ENCODE assay signal across 1 cellular context in the genomic region with DNA sequence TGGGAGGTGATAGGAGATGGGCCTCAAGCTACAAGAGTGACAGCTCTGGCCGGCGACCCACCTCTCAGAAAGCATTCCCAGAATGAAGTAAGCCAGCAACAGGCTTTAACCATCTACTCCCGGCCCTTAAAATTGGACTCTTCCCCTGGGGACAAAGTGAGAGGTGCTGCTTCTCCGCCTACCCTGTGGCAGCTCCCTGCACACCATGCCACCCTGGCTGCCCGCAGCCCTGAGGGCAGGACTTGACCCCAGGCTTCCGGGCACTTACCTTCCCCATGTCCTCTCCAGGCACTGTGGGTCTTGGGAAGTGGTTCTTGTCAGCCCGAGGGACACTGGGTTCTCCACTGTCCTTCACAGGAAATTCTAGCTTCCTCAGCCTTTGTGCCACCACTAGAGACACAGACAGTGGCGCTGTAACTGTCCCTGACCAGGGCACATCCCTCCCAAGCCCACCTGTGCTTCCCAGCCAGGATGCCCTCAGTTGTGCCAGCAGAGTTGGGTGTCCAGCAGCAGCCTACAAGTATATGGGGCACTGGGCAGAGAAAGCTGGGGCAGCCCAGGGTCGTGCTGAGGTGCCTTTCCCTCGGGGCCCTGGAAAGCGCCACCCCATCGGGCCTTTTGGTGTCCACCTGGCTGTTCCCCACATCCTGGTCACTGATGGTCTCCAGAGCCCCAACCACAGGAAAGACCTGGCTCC.
TF ChIP-seq lines count a peak whose summit lies in the region.

No MANE protein-coding gene starts in this region.

TF ChIP-seq in GM23338, 12 proteins besides CTCF, POLR2A, EP300 and RAD21 (continued from another document):
- TF ChIP-seq, protein P1, sequence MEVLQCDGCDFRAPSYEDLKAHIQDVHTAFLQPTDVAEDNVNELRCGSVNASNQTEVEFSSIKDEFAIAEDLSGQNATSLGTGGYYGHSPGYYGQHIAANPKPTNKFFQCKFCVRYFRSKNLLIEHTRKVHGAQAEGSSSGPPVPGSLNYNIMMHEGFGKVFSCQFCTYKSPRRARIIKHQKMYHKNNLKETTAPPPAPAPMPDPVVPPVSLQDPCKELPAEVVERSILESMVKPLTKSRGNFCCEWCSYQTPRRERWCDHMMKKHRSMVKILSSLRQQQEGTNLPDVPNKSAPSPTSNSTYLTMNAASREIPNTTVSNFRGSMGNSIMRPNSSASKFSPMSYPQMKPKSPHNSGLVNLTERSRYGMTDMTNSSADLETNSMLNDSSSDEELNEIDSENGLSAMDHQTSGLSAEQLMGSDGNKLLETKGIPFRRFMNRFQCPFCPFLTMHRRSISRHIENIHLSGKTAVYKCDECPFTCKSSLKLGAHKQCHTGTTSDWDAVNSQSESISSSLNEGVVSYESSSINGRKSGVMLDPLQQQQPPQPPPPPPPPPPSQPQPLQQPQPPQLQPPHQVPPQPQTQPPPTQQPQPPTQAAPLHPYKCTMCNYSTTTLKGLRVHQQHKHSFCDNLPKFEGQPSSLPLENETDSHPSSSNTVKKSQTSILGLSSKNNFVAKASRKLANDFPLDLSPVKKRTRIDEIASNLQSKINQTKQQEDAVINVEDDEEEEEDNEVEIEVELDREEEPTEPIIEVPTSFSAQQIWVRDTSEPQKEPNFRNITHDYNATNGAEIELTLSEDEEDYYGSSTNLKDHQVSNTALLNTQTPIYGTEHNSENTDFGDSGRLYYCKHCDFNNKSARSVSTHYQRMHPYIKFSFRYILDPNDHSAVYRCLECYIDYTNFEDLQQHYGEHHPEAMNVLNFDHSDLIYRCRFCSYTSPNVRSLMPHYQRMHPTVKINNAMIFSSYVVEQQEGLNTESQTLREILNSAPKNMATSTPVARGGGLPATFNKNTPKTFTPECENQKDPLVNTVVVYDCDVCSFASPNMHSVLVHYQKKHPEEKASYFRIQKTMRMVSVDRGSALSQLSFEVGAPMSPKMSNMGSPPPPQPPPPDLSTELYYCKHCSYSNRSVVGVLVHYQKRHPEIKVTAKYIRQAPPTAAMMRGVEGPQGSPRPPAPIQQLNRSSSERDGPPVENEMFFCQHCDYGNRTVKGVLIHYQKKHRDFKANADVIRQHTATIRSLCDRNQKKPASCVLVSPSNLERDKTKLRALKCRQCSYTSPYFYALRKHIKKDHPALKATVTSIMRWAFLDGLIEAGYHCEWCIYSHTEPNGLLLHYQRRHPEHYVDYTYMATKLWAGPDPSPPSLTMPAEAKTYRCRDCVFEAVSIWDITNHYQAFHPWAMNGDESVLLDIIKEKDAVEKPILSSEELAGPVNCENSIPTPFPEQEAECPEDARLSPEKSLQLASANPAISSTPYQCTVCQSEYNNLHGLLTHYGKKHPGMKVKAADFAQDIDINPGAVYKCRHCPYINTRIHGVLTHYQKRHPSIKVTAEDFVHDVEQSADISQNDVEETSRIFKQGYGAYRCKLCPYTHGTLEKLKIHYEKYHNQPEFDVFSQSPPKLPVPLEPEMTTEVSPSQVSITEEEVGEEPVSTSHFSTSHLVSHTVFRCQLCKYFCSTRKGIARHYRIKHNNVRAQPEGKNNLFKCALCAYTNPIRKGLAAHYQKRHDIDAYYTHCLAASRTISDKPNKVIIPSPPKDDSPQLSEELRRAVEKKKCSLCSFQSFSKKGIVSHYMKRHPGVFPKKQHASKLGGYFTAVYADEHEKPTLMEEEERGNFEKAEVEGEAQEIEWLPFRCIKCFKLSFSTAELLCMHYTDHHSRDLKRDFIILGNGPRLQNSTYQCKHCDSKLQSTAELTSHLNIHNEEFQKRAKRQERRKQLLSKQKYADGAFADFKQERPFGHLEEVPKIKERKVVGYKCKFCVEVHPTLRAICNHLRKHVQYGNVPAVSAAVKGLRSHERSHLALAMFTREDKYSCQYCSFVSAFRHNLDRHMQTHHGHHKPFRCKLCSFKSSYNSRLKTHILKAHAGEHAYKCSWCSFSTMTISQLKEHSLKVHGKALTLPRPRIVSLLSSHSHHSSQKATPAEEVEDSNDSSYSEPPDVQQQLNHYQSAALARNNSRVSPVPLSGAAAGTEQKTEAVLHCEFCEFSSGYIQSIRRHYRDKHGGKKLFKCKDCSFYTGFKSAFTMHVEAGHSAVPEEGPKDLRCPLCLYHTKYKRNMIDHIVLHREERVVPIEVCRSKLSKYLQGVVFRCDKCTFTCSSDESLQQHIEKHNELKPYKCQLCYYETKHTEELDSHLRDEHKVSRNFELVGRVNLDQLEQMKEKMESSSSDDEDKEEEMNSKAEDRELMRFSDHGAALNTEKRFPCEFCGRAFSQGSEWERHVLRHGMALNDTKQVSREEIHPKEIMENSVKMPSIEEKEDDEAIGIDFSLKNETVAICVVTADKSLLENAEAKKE (CRISPR knock-in tag; IDR thresholded peaks at IDR 0.05) = no peak
